Comparison of ENCODE assay signal across 9 cellular contexts in the genomic region with DNA sequence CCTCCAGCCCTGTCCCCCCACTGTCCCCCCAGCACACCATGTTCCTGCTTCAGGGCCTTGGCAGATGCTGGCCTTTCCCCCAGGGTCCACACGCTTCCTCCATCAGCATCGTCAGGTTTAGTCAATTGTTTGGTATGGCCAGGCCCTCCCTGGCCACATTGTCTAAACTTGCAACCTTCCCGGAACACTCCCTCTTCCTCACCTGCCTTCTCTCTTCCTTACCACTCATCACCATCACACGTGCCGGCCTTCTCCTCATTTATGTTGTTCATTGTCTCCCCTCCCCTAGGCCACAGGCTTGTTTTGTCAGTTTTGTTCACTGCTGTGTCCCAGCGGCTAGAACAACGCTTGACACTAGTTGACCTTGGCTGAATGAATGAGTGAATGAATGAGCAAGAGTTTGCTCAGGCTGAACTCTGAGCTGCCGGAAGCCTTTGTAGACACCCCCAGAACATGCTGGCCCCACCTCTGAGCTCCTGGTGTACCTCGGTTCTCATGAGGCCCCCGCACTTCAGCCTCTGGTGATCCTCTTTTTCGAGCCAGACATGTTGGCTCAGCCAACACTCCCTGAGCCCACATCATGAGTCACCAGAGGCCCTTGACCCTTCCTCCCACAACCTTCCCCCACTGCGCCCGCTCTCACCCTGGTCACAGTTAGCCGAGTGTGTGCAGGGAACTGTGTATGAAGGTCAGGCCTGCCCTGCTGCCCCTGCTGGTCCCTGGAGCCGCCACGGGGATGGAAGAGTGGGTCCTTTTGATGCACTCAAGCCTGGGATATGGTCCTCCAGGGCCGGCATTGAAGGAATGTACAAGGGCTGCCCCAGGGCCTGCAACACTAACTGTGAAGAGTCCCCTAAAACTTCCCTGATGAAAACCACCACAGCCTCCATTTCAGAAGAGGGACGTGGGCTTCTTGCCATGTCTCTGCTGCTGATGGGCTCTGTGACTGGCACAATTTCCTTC. TPM values are rescaled to one million over a fixed set of nuclear protein-coding genes. Genes with fewer than 3 reads are reported as not detected.
DNase-seq lines count a peak whose midpoint lies in the region; ATAC-seq, FAIRE-seq and TF ChIP-seq lines count a peak whose summit lies in the region.
"Had no signal": no experiment of that assay in that cellular context is flagged by ENCODE, and none has a peak within 500 bp of the region (broad histone marks: within the 10 kb centered on the region; RNA-seq: fewer than 3 reads in every experiment).

No MANE protein-coding gene starts in this region.

- H3K4me1 ChIP-seq in IMR-90 (ENCODE audit: control insufficient read depth, insufficient read depth, low read length) (peaks cover 48% of the 10 kb centered on the region), kidney (ENCODE audit: control insufficient read depth in 1 of 2, insufficient read depth in 1 of 2, low read depth in 1 of 2, low read length in 2 of 2) (peaks cover 47 to 48% of the 10 kb centered on the region in 2 donors), subcutaneous abdominal adipose tissue (ENCODE audit: control insufficient read depth in 5 of 5, insufficient read depth in 5 of 5, low read length in 5 of 5) (peaks cover 24 to 85% (median 77%) of the 10 kb centered on the region in 5 donors)

- intact Hi-C loops in IMR-90 (cut with micrococcal nuclease): no loop called here
- intact Hi-C loops in kidney (cut with DNase I): no loop called here

- H3K4me2 ChIP-seq in IMR-90 (ENCODE audit: low read depth, low read length): peak overlapping the region; percentile 15

- dilution Hi-C loops in IMR-90 (cut with HindIII; ENCODE audit: low sequenced_read_pairs, unreplicated experiment): no loop called here

- H2BK20ac ChIP-seq in IMR-90 (ENCODE audit: low read depth, low read length): peak overlapping the region; percentile 100

- H3K79me1 ChIP-seq in IMR-90 (ENCODE audit: low read depth in 1 of 2, low read length in 2 of 2): peaks cover 0 to 7% of the 10 kb centered on the region in 2 experiments; a peak in 1 of 4 replicates

- 33% methylated on average over 4 of the region's 18 CpGs; no CpG with 5 or more reads in 1 of the 2 experiments for WGBS in IMR-90 (ENCODE audit: extremely low coverage in 2 of 2, insufficient read length in 1 of 2), 2 experiments

- no peaks in the 10 kb centered on the region for H3K27me3 ChIP-seq in IMR-90 (ENCODE audit: control insufficient read depth, insufficient read depth, low read length)
- H3K27me3 ChIP-seq in subcutaneous abdominal adipose tissue (ENCODE audit: control insufficient read depth in 5 of 5, insufficient read depth in 4 of 5, low read length in 5 of 5): no peaks in the 10 kb centered on the region

- TF ChIP-seq POLR2A in IMR-90 (IDR thresholded peaks at IDR 0.05; ENCODE audit: low read depth, low read length): no peak

- H2BK120ac ChIP-seq in IMR-90 (ENCODE audit: low read depth, low read length): peak overlapping the region; percentile 100

- CTCF ChIA-PET in IMR-90 (lab: Yijun Ruan, JAX): no interaction called here

- H3K56ac ChIP-seq in IMR-90 (ENCODE audit: extremely low read depth, insufficient read depth, low read length): peak overlapping the region; percentile 56; the same call in 1 of the 2 replicates

- H3K9me1 ChIP-seq in IMR-90 (ENCODE audit: insufficient read depth, low read length): peaks cover 57% of the 10 kb centered on the region

- H2AK9ac ChIP-seq in IMR-90 (replicated peaks; ENCODE audit: low read depth, low read length, poor library complexity): peak overlapping the region; percentile 85

- TF ChIP-seq RAD21 in IMR-90 (IDR thresholded peaks at IDR 0.05; ENCODE audit: low read length): peak; percentile 28

- H3K9me3 ChIP-seq in IMR-90 (ENCODE audit: control insufficient read depth, insufficient read depth, low read length) (no peaks in the 10 kb centered on the region), kidney (ENCODE audit: control insufficient read depth in 1 of 2, low read length in 2 of 2) (no peaks in the 10 kb centered on the region), subcutaneous abdominal adipose tissue (ENCODE audit: control insufficient read depth in 5 of 5, low read length in 5 of 5) (no peaks in the 10 kb centered on the region)

- peak overlapping the region; percentile 95 for H4K5ac ChIP-seq in IMR-90 (ENCODE audit: low read depth, low read length)

- H3K36me3 ChIP-seq in IMR-90 (ENCODE audit: control insufficient read depth, insufficient read depth, low read length) (no peaks in the 10 kb centered on the region), kidney (ENCODE audit: control insufficient read depth in 1 of 2, insufficient read depth in 2 of 2, low read length in 2 of 2) (no peaks in the 10 kb centered on the region), subcutaneous abdominal adipose tissue (ENCODE audit: control insufficient read depth in 5 of 5, insufficient read depth in 5 of 5, low read length in 5 of 5) (no peaks in the 10 kb centered on the region)

- H3K9ac ChIP-seq in IMR-90 (ENCODE audit: low read depth, low read length) (no peak overlapping the region), kidney (ENCODE audit: low read length in 2 of 2) (no peak overlapping the region), subcutaneous abdominal adipose tissue (ENCODE audit: low read length in 5 of 5) (peak overlapping the region in 2 of 5 donors; percentile 35 to 44)

- H3K4ac ChIP-seq in IMR-90 (ENCODE audit: low read depth, low read length): peak overlapping the region; percentile 99

- H3K4me3 ChIP-seq in IMR-90 (ENCODE audit: insufficient read depth, low read depth, low read length) (no peak overlapping the region), astrocyte of the cerebellum (ENCODE audit: low read depth, low read length) (no peak overlapping the region), kidney (ENCODE audit: low read length in 2 of 2) (no peak overlapping the region), subcutaneous abdominal adipose tissue (ENCODE audit: low read depth in 1 of 5, low read length in 5 of 5) (no peak overlapping the region)

- peak overlapping the region; percentile 100 for H4K91ac ChIP-seq in IMR-90 (ENCODE audit: insufficient read depth, low read depth, low read length)

- ATAC-seq in IMR-90 (ENCODE audit: low read depth) (peak; percentile 90), HG02885 (IDR thresholded peaks at IDR 0.05; ENCODE audit: poor library complexity, unreplicated experiment) (no peak)

- peak overlapping the region; percentile 97 for H3K23ac ChIP-seq in IMR-90 (ENCODE audit: low read depth, low read length)

- DNase-seq in IMR-90: peak; percentile 93
- DNase-seq in astrocyte of the cerebellum (ENCODE audit: low read depth): peak; percentile 75
- DNase-seq in kidney: peak; percentile 95
- no peak for DNase-seq in RKO (ENCODE audit: low spot score)
- DNase-seq in SW 1271 (lab: John Stamatoyannopoulos, UW): no peak
- no peak for DNase-seq in NCI-H1105 (lab: John Stamatoyannopoulos, UW)
- DNase-seq: activated naive CD4-positive, alpha-beta T cell had no signal

- peak overlapping the region; percentile 89 for H3K27ac ChIP-seq in IMR-90 (ENCODE audit: insufficient read depth, low read length)
- H3K27ac ChIP-seq in kidney (ENCODE audit: low read depth in 2 of 2, low read length in 2 of 2): peak overlapping the region; percentile 83 to 86
- peak overlapping the region; percentile 87 for H3K27ac ChIP-seq in subcutaneous abdominal adipose tissue (ENCODE audit: low read depth, low read length)

- H3K18ac ChIP-seq in IMR-90 (ENCODE audit: low read depth, low read length): peak overlapping the region; percentile 98

- POLR2A ChIA-PET in IMR-90 (lab: Charles Lee; ENCODE audit: unreplicated experiment): no interaction called here

- FAIRE-seq in kidney (lab: Jason Lieb, UNC): no peak

- H2BK15ac ChIP-seq in IMR-90 (ENCODE audit: low read depth, low read length): peak overlapping the region; percentile 100

- peak overlapping the region; percentile 77 for H2AFZ ChIP-seq in IMR-90 (replicated peaks; ENCODE audit: low read length, poor library complexity)

- H4K20me1 ChIP-seq in IMR-90 (ENCODE audit: insufficient read depth, low read length): no peaks in the 10 kb centered on the region

- TF ChIP-seq CTCF in IMR-90 (conservative IDR thresholded peaks at IDR 0.05; ENCODE audit: low read depth, low read length) (no peak), astrocyte of the cerebellum (IDR thresholded peaks at IDR 0.05; ENCODE audit: low read depth, low read length, missing control alignments) (no peak), kidney (IDR thresholded peaks at IDR 0.05; ENCODE audit: borderline replicate concordance, extremely low read depth, insufficient read depth) (no peak)

- peak overlapping the region; percentile 93 for H2BK5ac ChIP-seq in IMR-90 (ENCODE audit: low read depth, low read length, poor library complexity, severe bottlenecking)

- BruUV-seq in IMR-90 (replicated peaks; lab: Mats Ljungman, UMichigan): no TSS peak

- peak overlapping the region; percentile 100 for H2AK5ac ChIP-seq in IMR-90 (ENCODE audit: low read depth, low read length)

- peak overlapping the region; percentile 93 to 96 for H4K8ac ChIP-seq in IMR-90 (ENCODE audit: low read depth in 2 of 2, low read length in 2 of 2)

- H3K14ac ChIP-seq in IMR-90 (replicated peaks; ENCODE audit: low read depth, low read length): peak overlapping the region; percentile 95

- in situ Hi-C loops in IMR-90 (cut with MboI; ENCODE audit: low sequenced_read_pairs): no loop called here
- in situ Hi-C loops in astrocyte of the cerebellum (cut with HindIII; ENCODE audit: low sequenced_read_pairs): no loop called here

TF ChIP-seq in IMR-90, 13 proteins besides CTCF, POLR2A, EP300 and RAD21 (continues in another document):
- TF ChIP-seq CEBPB (IDR thresholded peaks at IDR 0.05; ENCODE audit: low read depth, low read length): 0 out of 2 replicates have a peak, but pooled peaks have one; percentile 0
- TF ChIP-seq MAZ (IDR thresholded peaks at IDR 0.05; ENCODE audit: borderline replicate concordance, low read depth, low read length): peak; percentile 81
- TF ChIP-seq RFX5 (IDR thresholded peaks at IDR 0.05; ENCODE audit: low read depth, low read length): no peak
- TF ChIP-seq FOS (IDR thresholded peaks at IDR 0.05; ENCODE audit: low read depth, low read length): peak; percentile 97
- TF ChIP-seq BHLHE40 (IDR thresholded peaks at IDR 0.05; ENCODE audit: low read depth, low read length): peak; percentile 64
- TF ChIP-seq SMC3 (IDR thresholded peaks at IDR 0.05; ENCODE audit: low read depth, low read length): peak; percentile 12
- TF ChIP-seq RCOR1 (IDR thresholded peaks at IDR 0.05; ENCODE audit: insufficient replicate concordance, low read length): no peak

RNA-seq across cellular contexts. Expression of a gene that starts 57.5 kb away (rescaled TPM):
- total RNA-seq in IMR-90 (2012; rRNA removed): 9.0 and 10.3 TPM in 2 replicates
- polyA plus RNA-seq in IMR-90 (2012; rRNA removed): 13.6 and 14.8 TPM in 2 replicates
- polyA plus RNA-seq in IMR-90 (2012; cell fraction: cytosol; rRNA removed): 12.6 and 13.7 TPM in 2 replicates
- 34.4 and 38.9 TPM in 2 replicates for polyA plus RNA-seq in IMR-90 (2012; cell fraction: nucleus; rRNA removed; ENCODE audit: low replicate concordance)
- total RNA-seq in kidney: 35.5 TPM
- polyA plus RNA-seq in kidney (ENCODE audit: insufficient read depth, low read depth, low replicate concordance): 37.5 TPM

Comparison
In these comparisons a context has a peak if more than half of its experiments do, and no peak if none do; other contexts are left out.
1. DNase-seq: peak in IMR-90 (single experiment), astrocyte of the cerebellum (single experiment) and kidney (single experiment); none in RKO (single experiment), SW 1271 (0 of 2) and NCI-H1105 (single experiment).
2. Peak in every context shown above with its lines, with median percentiles within 50 percentile points of each other: H3K27ac ChIP-seq.